Comparison of ENCODE assay signal across 8 cellular contexts in genomic region chr17:29568331-29569244, GRCh38. TPM values are rescaled to one million over a fixed set of nuclear protein-coding genes. Genes with fewer than 3 reads are reported as not detected.
A peak's percentile ranks its signal among the peaks of the same experiment; 100 is the strongest.
DNase-seq lines count a peak whose midpoint lies in the region; ATAC-seq and TF ChIP-seq lines count a peak whose summit lies in the region.

TSS of gene TP53I13 (plus strand) at chr17:29568701. CDS start at chr17:29568759, 58 bp downstream.

- intact Hi-C loops in MCF 10A (cut with micrococcal nuclease), result loop anchor here (2.0 kb wide), 1 partner anchor 22 kb away; no protein-coding TSS in a partner anchor
- intact Hi-C loops in spleen (cut with DNase I; ENCODE audit: low total_unique reads), result no loop called here

- CTCF ChIA-PET in MCF 10A (lab: Yijun Ruan, JAX), result interaction anchor here (0.6 to 9.2 kb wide), 7 partner anchors 13 to 199 kb away, joined by 3 to 57 read pairs (median 4); partner anchors contain the start of gene ANKRD13B

- BruUV-seq in MCF 10A (replicated peaks; lab: Mats Ljungman, UMichigan), result no TSS peak

- peaks cover 15% of the 10 kb centered on the region for H3K36me3 Mint-ChIP-seq in MCF 10A (ENCODE audit: insufficient read depth, unreplicated experiment)

- TF ChIP-seq CTCF in GM12864 (IDR thresholded peaks at IDR 0.05; ENCODE audit: low read depth, low read length, missing control alignments) (no peak), VCaP (conservative IDR thresholded peaks at IDR 0.05) (0 out of 2 replicates have a peak, but pooled peaks have one; percentile 14), MCF 10A (IDR thresholded peaks at IDR 0.05; ENCODE audit: unreplicated experiment) (no peak), spleen (IDR thresholded peaks at IDR 0.05 in 8 of 11, conservative IDR thresholded peaks at IDR 0.05 in 3 of 11) (no peak)

- no peaks in the 10 kb centered on the region for H3K9me3 Mint-ChIP-seq in MCF 10A (ENCODE audit: unreplicated experiment)

- peaks cover 0 to 19% (median 2%) of the 10 kb centered on the region in 6 donors for H3K36me3 ChIP-seq in spleen

- H3K27me3 ChIP-seq in spleen (replicated peaks in 1 of 7), result peaks cover 0 to 3% (median 0%) of the 10 kb centered on the region in 7 donors

- peak within 1 kb of the TSS; percentile 78 for H3K27ac Mint-ChIP-seq in MCF 10A (ENCODE audit: low read depth, unreplicated experiment)

- ATAC-seq in HG02798 (IDR thresholded peaks at IDR 0.05; ENCODE audit: poor library complexity, unreplicated experiment) (peak; percentile 51), HG02571 (IDR thresholded peaks at IDR 0.05; ENCODE audit: unreplicated experiment) (no peak)

- peaks cover 14% of the 10 kb centered on the region for H3K4me1 Mint-ChIP-seq in MCF 10A (ENCODE audit: insufficient read depth, unreplicated experiment)

- 1 to 2% (median 1%) methylated on average over 25 to 85 of the region's 85 CpGs for WGBS in spleen, 5 donors

- H3K27ac ChIP-seq in VCaP (peak within 1 kb of the TSS; percentile 89), spleen (peak within 1 kb of the TSS; percentile 80 to 93 (median 90))

- no peaks in the 10 kb centered on the region for H3K9me3 ChIP-seq in spleen

- peak within 1 kb of the TSS; percentile 80 for H3K4me3 Mint-ChIP-seq in MCF 10A (ENCODE audit: unreplicated experiment)

- H3K4me1 ChIP-seq in spleen, result peaks cover 30 to 83% (median 69%) of the 10 kb centered on the region in 6 donors

- H3K4me3 ChIP-seq in GM12864 (ENCODE audit: low read depth, low read length) (peak within 1 kb of the TSS; percentile 68), spleen (peak within 1 kb of the TSS; percentile 62 to 95 (median 75))

- no peaks in the 10 kb centered on the region for H3K27me3 Mint-ChIP-seq in MCF 10A (ENCODE audit: insufficient read depth, unreplicated experiment)

- DNase-seq in GM12864 (ENCODE audit: low read depth), result no peak
- peak; percentile 91 for DNase-seq in NCI-H2171 (lab: John Stamatoyannopoulos, UW)
- DNase-seq in MCF 10A (ENCODE audit: unreplicated experiment), result peak; percentile 78
- peak; percentile 92 for DNase-seq in iPS-NIHi11 (ENCODE audit: low spot score)
- DNase-seq in spleen, result peak; percentile 98

- POLR2A ChIA-PET in MCF 10A (lab: Yijun Ruan, JAX), result interaction anchor here (0.6 to 5.8 kb wide), 21 partner anchors 13 to 422 kb away, joined by 3 to 43 read pairs (median 4); partner anchors contain the start of genes ANKRD13B, NUFIP2, SSH2 and TAOK1

- peak in 2 of 3 donors; percentile 54 to 89 for TF ChIP-seq POLR2A in spleen (IDR thresholded peaks at IDR 0.05)

RNA-seq across cellular contexts. Expression of gene TP53I13, which starts in this region (rescaled TPM):
- 29.6 and 34.5 TPM in 2 replicates for total RNA-seq in MCF 10A (2022)
- total RNA-seq in spleen, result 10 to 100 TPM; 39.5 to 74.9 (median 68.7) TPM
- 100 to 1,000 TPM; 129 to 209 (median 190) TPM for polyA plus RNA-seq in spleen
